In genomic region chr2:19611491-19612332, GRCh38 we compare ENCODE assay signal across 14 cellular contexts.
DNase-seq lines count a peak whose midpoint lies in the region; ATAC-seq, FAIRE-seq and TF ChIP-seq lines count a peak whose summit lies in the region.
"Had no signal": no experiment of that assay in that cellular context is flagged by ENCODE, and none has a peak within 500 bp of the region (broad histone marks: within the 10 kb centered on the region; RNA-seq: fewer than 3 reads in every experiment).

No MANE protein-coding gene starts in this region.

- H3K4me3 ChIP-seq in bronchial epithelial cell (ENCODE audit: low read depth, low read length) (no peak overlapping the region), mesenchymal stem cell (ENCODE audit: insufficient read depth in 1 of 2, low read depth in 1 of 2, low read length in 2 of 2) (no peak overlapping the region)
- H3K4me3 ChIP-seq: SK-N-MC had no signal

- H2AK5ac ChIP-seq in mesenchymal stem cell (ENCODE audit: low read length, severe bottlenecking), result peak overlapping the region; percentile 26

- WGBS in mesenchymal stem cell, result 72% methylated on average over 4 of the region's 4 CpGs

- peaks cover 18% of the 10 kb centered on the region for H3K9me3 ChIP-seq in mesenchymal stem cell (ENCODE audit: control insufficient read depth, low read length)

- no peak overlapping the region for H4K8ac ChIP-seq in mesenchymal stem cell (ENCODE audit: low read length)

- DNase-seq in DMS53 (lab: John Stamatoyannopoulos, UW), result peak; percentile 94
- peak; percentile 91 for DNase-seq in LoVo (ENCODE audit: low spot score)
- DNase-seq in bronchial epithelial cell (ENCODE audit: low read depth), result peak; percentile 77
- peak; percentile 97 for DNase-seq in mesenchymal stem cell
- DNase-seq in NCI-H187 (lab: John Stamatoyannopoulos, UW), result no peak
- no peak for DNase-seq in GM12892 (ENCODE audit: insufficient read length)
- DNase-seq: activated CD8-positive, alpha-beta T cell treated with anti-CD3 and anti-CD28 coated beads for 36 hours; activated naive CD8-positive, alpha-beta T cell treated with anti-CD3 and anti-CD28 coated beads, Interleukin-2, amount 10 ng/mL, durations not matched to agents 7 days and 5 days; H9; natural killer cell; NCI-H2107 had no signal

- H3K18ac ChIP-seq in mesenchymal stem cell (ENCODE audit: low read depth in 1 of 2, low read length in 2 of 2), result peak overlapping the region in 1 of 2 experiments; percentile 73

- no peak for TF ChIP-seq POLR2A in GM12892 (IDR thresholded peaks at IDR 0.05; ENCODE audit: low read depth, low read length)

- no peak overlapping the region for H2BK15ac ChIP-seq in mesenchymal stem cell (ENCODE audit: low read depth, poor library complexity, severe bottlenecking)

- no peak overlapping the region for H3K23ac ChIP-seq in mesenchymal stem cell (ENCODE audit: low read length in 2 of 2)

- H2AFZ ChIP-seq in mesenchymal stem cell (ENCODE audit: low read depth, low read length), result no peak overlapping the region

- H3K36me3 ChIP-seq in bronchial epithelial cell (ENCODE audit: control insufficient read depth, insufficient read depth, low read length), result no peaks in the 10 kb centered on the region
- H3K36me3 ChIP-seq in mesenchymal stem cell (ENCODE audit: control insufficient read depth in 1 of 2, insufficient read depth in 2 of 2, low read depth in 1 of 2, low read length in 2 of 2), result no peaks in the 10 kb centered on the region

- no peak overlapping the region for H2BK120ac ChIP-seq in mesenchymal stem cell (ENCODE audit: low read depth, low read length)

- H3K27me3 ChIP-seq in bronchial epithelial cell (ENCODE audit: control insufficient read depth, insufficient read depth, low read length) (no peaks in the 10 kb centered on the region), mesenchymal stem cell (ENCODE audit: control insufficient read depth in 1 of 2, insufficient read depth in 1 of 2, low read length in 2 of 2) (no peaks in the 10 kb centered on the region)

- no peak overlapping the region for H3K4me2 ChIP-seq in mesenchymal stem cell (ENCODE audit: low read length, poor library complexity, severe bottlenecking)

- FAIRE-seq in bronchial epithelial cell (lab: Jason Lieb, UNC) (no peak), GM12892 (lab: Jason Lieb, UNC) (no peak)

- H3K9ac ChIP-seq in mesenchymal stem cell (ENCODE audit: low read length), result peak overlapping the region; percentile 73

- peak overlapping the region; percentile 60 for H3K27ac ChIP-seq in mesenchymal stem cell (ENCODE audit: low read length, poor library complexity, severe bottlenecking)
- H3K27ac ChIP-seq: SK-N-MC had no signal

- H3K4me1 ChIP-seq in mesenchymal stem cell (ENCODE audit: control insufficient read depth, insufficient read depth, low read depth, low read length), result peaks cover 5% of the 10 kb centered on the region

- H2BK12ac ChIP-seq in mesenchymal stem cell (ENCODE audit: low read length in 2 of 2), result no peak overlapping the region

- peak overlapping the region in 1 of 2 experiments; percentile 55 for H3K14ac ChIP-seq in mesenchymal stem cell (ENCODE audit: low read length in 2 of 2)

- ATAC-seq in GM18858 (IDR thresholded peaks at IDR 0.05; ENCODE audit: unreplicated experiment), result no peak
- no peak for ATAC-seq in GM21576 (IDR thresholded peaks at IDR 0.05; ENCODE audit: unreplicated experiment)
- ATAC-seq: activated CD8-positive, alpha-beta T cell treated with anti-CD3 and anti-CD28 coated beads for 36 hours; natural killer cell had no signal

- H2BK5ac ChIP-seq in mesenchymal stem cell (ENCODE audit: low read depth, low read length, poor library complexity, severe bottlenecking), result peak overlapping the region; percentile 63

- TF ChIP-seq CTCF in bronchial epithelial cell (IDR thresholded peaks at IDR 0.05; ENCODE audit: insufficient read depth, low read length, severe bottlenecking), result no peak

- no peaks in the 10 kb centered on the region for H3K79me1 ChIP-seq in mesenchymal stem cell (replicated peaks; ENCODE audit: low read length, poor library complexity, severe bottlenecking)

- H3K4ac ChIP-seq in mesenchymal stem cell (ENCODE audit: low read depth in 1 of 2, low read length in 2 of 2), result peak overlapping the region in 1 of 2 experiments; percentile 64

- H4K91ac ChIP-seq in mesenchymal stem cell (ENCODE audit: low read length), result no peak overlapping the region

Comparison
In these comparisons a context has a peak if more than half of its experiments do, and no peak if none do; other contexts are left out.
1. DNase-seq: peak in DMS53 (single experiment), LoVo (single experiment), bronchial epithelial cell (single experiment) and mesenchymal stem cell (single experiment); none in NCI-H187 (0 of 2) and GM12892 (single experiment).